10 cellular contexts compared by ENCODE assay signal in genomic region chr15:93235926-93236781, GRCh38.
DNase-seq lines count a peak whose midpoint lies in the region; ATAC-seq and TF ChIP-seq lines count a peak whose summit lies in the region.
"Had no signal": no experiment of that assay in that cellular context is flagged by ENCODE, and none has a peak within 500 bp of the region (broad histone marks: within the 10 kb centered on the region; RNA-seq: fewer than 3 reads in every experiment).

No MANE protein-coding gene starts in this region.

- peak; percentile 28 for DNase-seq in activated naive CD4-positive, alpha-beta T cell treated with anti-CD3 and anti-CD28 coated beads for 36 hours
- no peak for DNase-seq in activated naive CD4-positive, alpha-beta T cell treated with anti-CD3 and anti-CD28 coated beads, Interleukin-2, amount 50 U/mL, for 16 hours
- no peak for DNase-seq in naive B cell
- peak; percentile 80 for DNase-seq in upper lobe of right lung
- no peak for DNase-seq in GM19240 (ENCODE audit: insufficient read length, low spot score)
- DNase-seq: NCI-H146, SHP77 had no signal

- H3K4me1 ChIP-seq in upper lobe of right lung: no peaks in the 10 kb centered on the region

- CTCF ChIA-PET in activated naive CD4-positive, alpha-beta T cell treated with anti-CD3 and anti-CD28 coated beads for 36 hours (lab: Charles Lee): no interaction called here

- H3K4me3 Mint-ChIP-seq in activated naive CD4-positive, alpha-beta T cell treated with anti-CD3 and anti-CD28 coated beads for 36 hours: peak overlapping the region; percentile 67
- peak overlapping the region; percentile 80 for H3K4me3 Mint-ChIP-seq in dendritic cell treated with granulocyte-macrophage colony-stimulating factor and Interleukin-4, amounts not matched to agents 40 ng/mL and 50 ng/mL, for 4 days
- H3K4me3 Mint-ChIP-seq in naive B cell: peak overlapping the region in 5 of 8 donors; percentile 17 to 71 (median 47)

- no peaks in the 10 kb centered on the region for H3K36me3 Mint-ChIP-seq in activated naive CD4-positive, alpha-beta T cell treated with anti-CD3 and anti-CD28 coated beads for 36 hours (ENCODE audit: low read depth)
- H3K36me3 Mint-ChIP-seq in dendritic cell treated with granulocyte-macrophage colony-stimulating factor and Interleukin-4, amounts not matched to agents 40 ng/mL and 50 ng/mL, for 4 days (ENCODE audit: low read depth): no peaks in the 10 kb centered on the region
- H3K36me3 Mint-ChIP-seq in naive B cell: peaks cover 0 to 5% of the 10 kb centered on the region in 2 donors

- H3K4me1 Mint-ChIP-seq in activated naive CD4-positive, alpha-beta T cell treated with anti-CD3 and anti-CD28 coated beads for 36 hours (ENCODE audit: low read depth): peaks cover 7% of the 10 kb centered on the region
- H3K4me1 Mint-ChIP-seq in dendritic cell treated with granulocyte-macrophage colony-stimulating factor and Interleukin-4, amounts not matched to agents 40 ng/mL and 50 ng/mL, for 4 days (ENCODE audit: low read depth): peaks cover 24% of the 10 kb centered on the region
- H3K4me1 Mint-ChIP-seq in naive B cell: peaks cover 0 to 4% (median 0%) of the 10 kb centered on the region in 3 donors

- no peak for TF ChIP-seq CTCF in upper lobe of right lung (IDR thresholded peaks at IDR 0.05)

- peaks cover 3% of the 10 kb centered on the region for H3K9me3 Mint-ChIP-seq in activated naive CD4-positive, alpha-beta T cell treated with anti-CD3 and anti-CD28 coated beads for 36 hours
- H3K9me3 Mint-ChIP-seq in dendritic cell treated with granulocyte-macrophage colony-stimulating factor and Interleukin-4, amounts not matched to agents 40 ng/mL and 50 ng/mL, for 4 days: no peaks in the 10 kb centered on the region
- H3K9me3 Mint-ChIP-seq in naive B cell: peaks cover 0 to 18% (median 1%) of the 10 kb centered on the region in 7 donors

- H3K36me3 ChIP-seq in upper lobe of right lung: no peaks in the 10 kb centered on the region

- H3K27ac Mint-ChIP-seq in activated naive CD4-positive, alpha-beta T cell treated with anti-CD3 and anti-CD28 coated beads for 36 hours: no peak overlapping the region
- peak overlapping the region; percentile 95 for H3K27ac Mint-ChIP-seq in dendritic cell treated with granulocyte-macrophage colony-stimulating factor and Interleukin-4, amounts not matched to agents 40 ng/mL and 50 ng/mL, for 4 days
- H3K27ac Mint-ChIP-seq in naive B cell: peak overlapping the region in 1 of 6 donors; percentile 82

- ATAC-seq in naive B cell (ENCODE audit: low read depth in 2 of 2): no peak
- ATAC-seq in upper lobe of right lung: peak; percentile 97
- no peak for ATAC-seq in GM21825 (IDR thresholded peaks at IDR 0.05; ENCODE audit: unreplicated experiment)
- ATAC-seq in GM19455 (IDR thresholded peaks at IDR 0.05; ENCODE audit: unreplicated experiment): no peak

- H3K27ac ChIP-seq in upper lobe of right lung: peak overlapping the region; percentile 4

- no peaks in the 10 kb centered on the region for H3K27me3 ChIP-seq in upper lobe of right lung

- peaks cover 19% of the 10 kb centered on the region for H3K27me3 Mint-ChIP-seq in activated naive CD4-positive, alpha-beta T cell treated with anti-CD3 and anti-CD28 coated beads for 36 hours (ENCODE audit: low read depth)
- H3K27me3 Mint-ChIP-seq in dendritic cell treated with granulocyte-macrophage colony-stimulating factor and Interleukin-4, amounts not matched to agents 40 ng/mL and 50 ng/mL, for 4 days: no peaks in the 10 kb centered on the region
- H3K27me3 Mint-ChIP-seq in naive B cell: peaks cover 5 to 12% (median 8%) of the 10 kb centered on the region in 3 donors

- H3K4me3 ChIP-seq in upper lobe of right lung: no peak overlapping the region

- no peaks in the 10 kb centered on the region for H3K9me3 ChIP-seq in upper lobe of right lung

- intact Hi-C loops in activated naive CD4-positive, alpha-beta T cell treated with anti-CD3 and anti-CD28 coated beads for 36 hours (cut with micrococcal nuclease): no loop called here
- intact Hi-C loops in dendritic cell treated with granulocyte-macrophage colony-stimulating factor and Interleukin-4, amounts not matched to agents 40 ng/mL and 50 ng/mL, for 4 days (cut with micrococcal nuclease): loop anchor here (2.0 kb wide), 1 partner anchor 15 kb away; no protein-coding TSS in a partner anchor
- intact Hi-C loops in upper lobe of right lung (cut with DNase I): no loop called here

Comparison
In these comparisons a context has a peak if more than half of its experiments do, and no peak if none do; other contexts are left out.
1. DNase-seq: peak in activated naive CD4-positive, alpha-beta T cell treated with anti-CD3 and anti-CD28 coated beads for 36 hours (single experiment) and upper lobe of right lung (single experiment); none in activated naive CD4-positive, alpha-beta T cell treated with anti-CD3 and anti-CD28 coated beads, Interleukin-2, amount 50 U/mL, for 16 hours (single experiment), naive B cell (single experiment) and GM19240 (single experiment).
2. Peak in every context shown above with its lines, with median percentiles within 50 percentile points of each other: H3K4me3 Mint-ChIP-seq.